In the genomic region with DNA sequence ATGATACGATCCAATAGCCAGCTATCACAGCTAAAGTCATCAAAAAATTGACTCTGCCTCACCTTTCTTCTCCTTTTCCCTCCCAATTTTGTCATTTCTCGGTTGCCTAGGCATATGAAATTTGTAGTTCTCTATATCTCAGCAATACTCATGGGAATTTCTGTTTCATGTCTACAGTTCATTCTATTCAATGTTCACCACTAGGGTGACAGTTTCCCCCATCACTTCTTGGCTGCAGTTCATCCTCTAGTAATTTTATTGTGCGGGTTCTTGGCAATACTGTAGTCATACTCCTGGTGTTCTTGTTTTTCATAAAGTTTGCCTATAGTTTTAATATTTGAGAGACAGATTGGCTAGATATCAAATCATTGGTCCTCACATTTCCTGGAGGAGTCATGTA, we compare ENCODE assay signal across 1 cellular context.
TF ChIP-seq lines count a peak whose summit lies in the region.

No MANE protein-coding gene starts in this region.

TF ChIP-seq in GM12878, 131 proteins besides CTCF, POLR2A, EP300 and RAD21:
- TF ChIP-seq RBBP5 (conservative IDR thresholded peaks at IDR 0.05): no peak
- TF ChIP-seq YBX1 (IDR thresholded peaks at IDR 0.05): no peak
- TF ChIP-seq ZZZ3 (IDR thresholded peaks at IDR 0.05; ENCODE audit: control insufficient read depth, insufficient read length, low read depth): no peak
- no peak for TF ChIP-seq BMI1 (IDR thresholded peaks at IDR 0.05; ENCODE audit: borderline replicate concordance)
- TF ChIP-seq ZNF217 (IDR thresholded peaks at IDR 0.05): no peak
- no peak for TF ChIP-seq RUNX3 (IDR thresholded peaks at IDR 0.05; ENCODE audit: low read length)
- TF ChIP-seq MAX (IDR thresholded peaks at IDR 0.05; ENCODE audit: low read depth, low read length): no peak
TF ChIP-seq in GM12878: peak in this region for 0.
